In the genomic region with DNA sequence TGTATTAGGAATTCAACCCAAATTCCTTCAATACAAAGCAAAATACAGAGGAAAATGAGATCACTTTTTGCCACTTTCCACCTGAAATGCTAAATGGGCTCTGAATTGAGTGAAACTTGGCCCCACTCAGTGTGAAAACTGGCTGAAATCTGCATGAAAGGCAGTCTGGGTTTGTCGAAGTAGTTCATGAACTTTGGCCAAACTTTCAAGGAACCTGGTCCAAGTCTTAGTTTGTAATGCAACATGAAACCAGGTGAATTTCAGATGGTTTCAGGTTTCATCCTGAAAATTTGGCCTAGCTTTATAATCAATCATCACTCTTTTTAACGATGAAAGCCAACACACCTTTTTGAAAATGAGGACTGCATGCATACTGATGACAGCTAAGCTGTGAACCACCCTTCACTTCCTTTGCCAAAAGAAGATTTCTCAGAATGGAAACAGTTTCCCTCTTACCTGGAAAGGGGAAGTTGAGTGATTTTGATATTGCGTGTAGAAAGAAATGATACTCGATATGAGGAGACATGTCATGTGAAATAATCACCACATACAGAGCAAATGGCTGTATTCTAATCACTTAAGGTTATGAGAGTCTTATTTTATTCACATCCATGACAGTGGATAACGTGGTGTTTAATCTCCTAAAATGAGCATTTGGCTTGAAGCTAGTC, we compare ENCODE assay signal across 1 cellular context.
TF ChIP-seq lines count a peak whose summit lies in the region.

No MANE protein-coding gene starts in this region.

TF ChIP-seq in H1, 55 proteins besides CTCF, POLR2A, EP300 and RAD21 (continued from another document):
- TF ChIP-seq KDM1A (IDR thresholded peaks at IDR 0.05; ENCODE audit: borderline replicate concordance, low read length) (no peak), SAP30 (IDR thresholded peaks at IDR 0.05; ENCODE audit: insufficient read depth, insufficient replicate concordance, low read length) (no peak), CHD7 (IDR thresholded peaks at IDR 0.05; ENCODE audit: insufficient replicate concordance, low read length) (no peak)
